ENCODE assay signal across 8 cellular contexts in genomic region chr2:121736140-121736461, GRCh38. TPM values are rescaled to one million over a fixed set of nuclear protein-coding genes. Genes with fewer than 3 reads are reported as not detected.
DNase-seq lines count a peak whose midpoint lies in the region; ATAC-seq and TF ChIP-seq lines count a peak whose summit lies in the region.

No MANE protein-coding gene starts in this region.

- no peak for TF ChIP-seq CTCF in Caco-2 (IDR thresholded peaks at IDR 0.05; ENCODE audit: insufficient read depth in 1 of 2, low read depth in 1 of 2, low read length in 1 of 2, severe bottlenecking in 1 of 2, unreplicated experiment in 1 of 2)
- no peak for TF ChIP-seq CTCF in OCI-LY1 (IDR thresholded peaks at IDR 0.05; ENCODE audit: low read length)
- TF ChIP-seq CTCF in endothelial cell (IDR thresholded peaks at IDR 0.05; ENCODE audit: unreplicated experiment): no peak
- no peak for TF ChIP-seq CTCF in parathyroid adenoma (IDR thresholded peaks at IDR 0.05)

- H3K9ac ChIP-seq in OCI-LY1 (ENCODE audit: low read length) (peak overlapping the region; percentile 81), parathyroid adenoma (peak overlapping the region; percentile 78)

- CTCF ChIA-PET in Caco-2 (lab: Charles Lee): interaction anchor here (0.6 to 2.4 kb wide), 6 partner anchors 43 to 490 kb away, joined by 3 to 10 read pairs (median 6); no protein-coding TSS in a partner anchor

- no TSS peak for BruUV-seq in Caco-2 (replicated peaks; lab: Mats Ljungman, UMichigan)

- peak overlapping the region; percentile 68 for H3K27ac ChIP-seq in OCI-LY1 (ENCODE audit: low read depth, low read length, poor library complexity, severe bottlenecking)
- H3K27ac ChIP-seq in parathyroid adenoma: peak overlapping the region; percentile 85

- DNase-seq in Caco-2 (no peak), endothelial cell (ENCODE audit: low spot score) (no peak), GDM1 (lab: John Stamatoyannopoulos, UW) (no peak)
- DNase-seq in activated CD8-positive, alpha-beta memory T cell treated with anti-CD3 and anti-CD28 coated beads, Interleukin-2, amount 50 U/mL, for 4 hours: no peak

- H3K4me1 ChIP-seq in Caco-2 (peaks cover 14% of the 10 kb centered on the region), OCI-LY1 (ENCODE audit: insufficient read depth, low read length, severe bottlenecking) (peaks cover 28% of the 10 kb centered on the region), parathyroid adenoma (no peaks in the 10 kb centered on the region)

- H3K4me1 Mint-ChIP-seq in Caco-2 (ENCODE audit: low read depth, unreplicated experiment) (peaks cover 15% of the 10 kb centered on the region), endothelial cell (ENCODE audit: unreplicated experiment) (peaks cover 44% of the 10 kb centered on the region)

- H3K27ac Mint-ChIP-seq in Caco-2 (ENCODE audit: unreplicated experiment): peak overlapping the region; percentile 96
- peak overlapping the region; percentile 89 for H3K27ac Mint-ChIP-seq in endothelial cell (ENCODE audit: unreplicated experiment)

- H3K36me3 ChIP-seq in Caco-2 (ENCODE audit: control insufficient read depth, insufficient read depth, low read length) (peaks cover 3% of the 10 kb centered on the region; the same call in 1 of the 2 replicates), OCI-LY1 (ENCODE audit: insufficient read depth, low read length) (peaks cover 48% of the 10 kb centered on the region), parathyroid adenoma (ENCODE audit: control insufficient read depth, insufficient read depth, low read length) (no peaks in the 10 kb centered on the region)

- peak overlapping the region; percentile 82 for H3K4me3 ChIP-seq in Caco-2 (ENCODE audit: low read depth, low read length)
- peak overlapping the region; percentile 88 for H3K4me3 ChIP-seq in OCI-LY1 (ENCODE audit: low read depth, low read length, poor library complexity, severe bottlenecking)
- H3K4me3 ChIP-seq in parathyroid adenoma (ENCODE audit: low read depth, low read length): peak overlapping the region; percentile 85

- no peak for ATAC-seq in HG03439 (IDR thresholded peaks at IDR 0.05; ENCODE audit: unreplicated experiment)
- no peak for ATAC-seq in GM21528 (IDR thresholded peaks at IDR 0.05; ENCODE audit: low FRiP score, unreplicated experiment)

- H3K79me2 ChIP-seq in OCI-LY1 (ENCODE audit: insufficient read depth, low read length): peaks cover 25% of the 10 kb centered on the region
- H3K79me2 ChIP-seq in parathyroid adenoma: peaks cover 3% of the 10 kb centered on the region

- H3K9me3 Mint-ChIP-seq in Caco-2 (ENCODE audit: unreplicated experiment) (no peaks in the 10 kb centered on the region), endothelial cell (ENCODE audit: unreplicated experiment) (no peaks in the 10 kb centered on the region)

- H3K36me3 Mint-ChIP-seq in Caco-2 (ENCODE audit: insufficient read depth, unreplicated experiment) (peaks cover 54% of the 10 kb centered on the region), endothelial cell (ENCODE audit: low read depth, unreplicated experiment) (peaks cover 31% of the 10 kb centered on the region)

- no peaks in the 10 kb centered on the region for H3K9me2 ChIP-seq in OCI-LY1 (ENCODE audit: low read depth, low read length)

- H2AFZ ChIP-seq in OCI-LY1 (ENCODE audit: low read length) (no peak overlapping the region), parathyroid adenoma (peak overlapping the region; percentile 94)

- H3K4me3 Mint-ChIP-seq in Caco-2 (ENCODE audit: unreplicated experiment) (peak overlapping the region; percentile 98), endothelial cell (ENCODE audit: unreplicated experiment) (peak overlapping the region; percentile 98)

- POLR2A ChIA-PET in Caco-2 (lab: Charles Lee): interaction anchor here (0.6 to 2.4 kb wide), 8 partner anchors 20 to 662 kb away, joined by 3 to 22 read pairs (median 8); partner anchors contain the start of genes RNU4ATAC and TSN

- intact Hi-C loops in Caco-2 (cut with micrococcal nuclease; ENCODE audit: unreplicated experiment): loop anchor here (1.0 to 5.0 kb wide), 3 partner anchors 19 to 205 kb away; partner anchors contain the start of gene TSN

- H3K27me3 ChIP-seq in Caco-2 (replicated peaks; ENCODE audit: control insufficient read depth, insufficient read depth, low read length) (no peaks in the 10 kb centered on the region), OCI-LY1 (ENCODE audit: insufficient read depth, low read length) (no peaks in the 10 kb centered on the region), parathyroid adenoma (ENCODE audit: control insufficient read depth, insufficient read depth, low read length) (no peaks in the 10 kb centered on the region)

- no peaks in the 10 kb centered on the region for H3F3A ChIP-seq in OCI-LY1 (ENCODE audit: insufficient read depth, low read length)

- H4K20me1 ChIP-seq in OCI-LY1 (ENCODE audit: insufficient read depth, low read length): no peaks in the 10 kb centered on the region

- H3K9me3 ChIP-seq in Caco-2 (no peaks in the 10 kb centered on the region), OCI-LY1 (ENCODE audit: low read length) (no peaks in the 10 kb centered on the region), parathyroid adenoma (ENCODE audit: control insufficient read depth, low read length) (no peaks in the 10 kb centered on the region)

- H3K4me2 ChIP-seq in OCI-LY1 (ENCODE audit: low read length) (peak overlapping the region; percentile 91), parathyroid adenoma (ENCODE audit: low read length) (peak overlapping the region; percentile 65)

- no peaks in the 10 kb centered on the region for H3K27me3 Mint-ChIP-seq in Caco-2 (ENCODE audit: insufficient read depth, unreplicated experiment)
- H3K27me3 Mint-ChIP-seq in endothelial cell (ENCODE audit: unreplicated experiment): peaks cover 6% of the 10 kb centered on the region

RNA-seq across cellular contexts. Expression of gene NIFK, which starts 0.6 kb away (rescaled TPM):
- 84.7 and 104 TPM in 2 replicates for total RNA-seq in Caco-2 (2022)
- 153 TPM for total RNA-seq in endothelial cell (ENCODE audit: unreplicated experiment)

RNA-seq across cellular contexts. Expression of gene TSN, which starts 19.4 kb away (rescaled TPM):
- 125 and 136 TPM in 2 replicates for total RNA-seq in Caco-2 (2022)
- total RNA-seq in endothelial cell (ENCODE audit: unreplicated experiment): 264 TPM
